Comparison of ENCODE assay signal across 38 cellular contexts in the genomic region with DNA sequence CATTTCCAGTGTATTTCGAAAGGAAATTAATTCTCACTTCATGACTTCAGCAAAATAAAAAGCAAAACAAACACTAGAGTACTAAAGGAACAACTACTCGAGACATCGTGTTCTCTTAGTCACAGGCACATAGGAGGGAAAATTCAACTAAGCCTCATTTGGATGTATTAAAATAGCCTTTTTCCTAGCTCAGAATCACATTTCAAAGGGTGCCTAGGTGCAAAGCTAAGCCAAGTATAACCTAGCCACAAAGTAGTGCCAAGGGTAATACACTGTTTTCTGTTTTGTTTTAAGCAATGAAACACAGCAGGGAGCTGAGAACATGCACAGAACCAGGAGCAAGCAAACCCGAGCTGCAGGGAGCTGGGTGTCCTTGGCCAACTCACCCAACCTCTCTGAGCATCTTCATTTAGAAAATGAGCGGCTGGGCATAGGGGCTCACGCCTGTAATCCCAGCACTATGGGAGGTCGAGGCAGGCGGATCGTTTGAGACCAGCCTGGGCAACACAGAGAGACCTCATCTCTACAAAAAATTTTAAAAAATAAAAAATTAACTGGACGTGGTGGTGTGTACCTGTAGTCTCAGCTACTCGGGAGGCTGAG. TPM values are rescaled to one million over a fixed set of nuclear protein-coding genes. Genes with fewer than 3 reads are reported as not detected.
DNase-seq lines count a peak whose midpoint lies in the region; ATAC-seq, FAIRE-seq and TF ChIP-seq lines count a peak whose summit lies in the region.
"Had no signal": no experiment of that assay in that cellular context is flagged by ENCODE, and none has a peak within 500 bp of the region (broad histone marks: within the 10 kb centered on the region; RNA-seq: fewer than 3 reads in every experiment).

No MANE protein-coding gene starts in this region.

- H3K79me2 ChIP-seq in HepG2 (ENCODE audit: insufficient read depth, low read length): no peaks in the 10 kb centered on the region

- H3K9ac ChIP-seq in HepG2 (ENCODE audit: insufficient read depth, low read depth, low read length): no peak overlapping the region

- WGBS in HepG2 (ENCODE audit: low lambda C conversion rate): 78% methylated on average over 11 of the region's 11 CpGs
- WGBS in right lobe of liver (ENCODE audit: insufficient coverage, low coverage, low lambda C conversion rate, missing lambda C conversion rate): 81% methylated on average over 11 of the region's 11 CpGs
- 66% methylated on average over 11 of the region's 11 CpGs for WGBS in prostate gland
- 88 to 91% methylated on average over 11 of the region's 11 CpGs for WGBS in tibial nerve, 2 donors

- H3K4me2 ChIP-seq in HepG2 (ENCODE audit: low read depth, low read length): no peak overlapping the region
- H3K4me2 ChIP-seq: PC-9 had no signal

- no peak overlapping the region for H2AFZ ChIP-seq in HepG2 (ENCODE audit: low read length)
- H2AFZ ChIP-seq: PC-9 had no signal

- H3K27ac ChIP-seq in HepG2 (ENCODE audit: extremely low read length, insufficient read depth, low read length): no peak overlapping the region
- H3K27ac ChIP-seq in right lobe of liver: no peak overlapping the region
- peak overlapping the region; percentile 47 to 65 for H3K27ac ChIP-seq in prostate gland
- H3K27ac ChIP-seq in tibial nerve: no peak overlapping the region
- H3K27ac ChIP-seq in caudate nucleus (ENCODE audit: low read depth, low read length): no peak overlapping the region
- H3K27ac ChIP-seq: PC-9, SK-N-MC had no signal

- TF ChIP-seq CTCF in HepG2 (CRISPR knock-in tag; IDR thresholded peaks at IDR 0.05) (no peak), right lobe of liver (IDR thresholded peaks at IDR 0.05) (no peak), prostate gland (IDR thresholded peaks at IDR 0.05) (no peak), tibial nerve (IDR thresholded peaks at IDR 0.05) (no peak)

- H3K27me3 ChIP-seq in HepG2 (ENCODE audit: control insufficient read depth in 1 of 2, insufficient read depth in 2 of 2, low read length in 2 of 2): no peaks in the 10 kb centered on the region; a peak in 1 of 5 replicates
- no peaks in the 10 kb centered on the region for H3K27me3 ChIP-seq in right lobe of liver
- H3K27me3 ChIP-seq in prostate gland (replicated peaks; ENCODE audit: insufficient read depth): no peaks in the 10 kb centered on the region
- H3K27me3 ChIP-seq in tibial nerve: no peaks in the 10 kb centered on the region

- H3K36me3 ChIP-seq in HepG2 (replicated peaks in 1 of 2; ENCODE audit: control insufficient read depth in 1 of 2, insufficient read depth in 2 of 2, low read length in 2 of 2): no peaks in the 10 kb centered on the region
- H3K36me3 ChIP-seq in right lobe of liver: no peaks in the 10 kb centered on the region
- H3K36me3 ChIP-seq in prostate gland: no peaks in the 10 kb centered on the region
- no peaks in the 10 kb centered on the region for H3K36me3 ChIP-seq in tibial nerve

- H3K9me3 ChIP-seq in HepG2 (ENCODE audit: low read length) (no peaks in the 10 kb centered on the region), right lobe of liver (no peaks in the 10 kb centered on the region), prostate gland (no peaks in the 10 kb centered on the region), tibial nerve (no peaks in the 10 kb centered on the region)

- H3K4me3 ChIP-seq in HepG2 (replicated peaks in 1 of 3; ENCODE audit: insufficient read depth in 1 of 3, low read depth in 2 of 3, low read length in 3 of 3): no peak overlapping the region
- H3K4me3 ChIP-seq in right lobe of liver: no peak overlapping the region
- H3K4me3 ChIP-seq in prostate gland: no peak overlapping the region
- no peak overlapping the region for H3K4me3 ChIP-seq in tibial nerve
- H3K4me3 ChIP-seq: PC-9, SK-N-MC had no signal

- TF ChIP-seq POLR2A in HepG2 (IDR thresholded peaks at IDR 0.05; ENCODE audit: insufficient read depth in 1 of 2, low read depth in 2 of 2, low read length in 2 of 2) (no peak), right lobe of liver (IDR thresholded peaks at IDR 0.05) (no peak), prostate gland (IDR thresholded peaks at IDR 0.05) (no peak), tibial nerve (IDR thresholded peaks at IDR 0.05) (no peak)

- TF ChIP-seq EP300 in HepG2 (IDR thresholded peaks at IDR 0.05; ENCODE audit: low read depth in 2 of 2, low read length in 2 of 2) (no peak), HepG2 (CRISPR knock-in tag; IDR thresholded peaks at IDR 0.05; ENCODE audit: borderline replicate concordance) (no peak), tibial nerve (IDR thresholded peaks at IDR 0.05) (no peak)

- CTCF ChIA-PET in HepG2 (lab: Yijun Ruan, JAX; ENCODE audit: low intra/inter-chr PET ratio, low total read pairs): no interaction called here

- in situ Hi-C loops in HepG2 (cut with HindIII; ENCODE audit: extremely low pct_ligation_motif_present, low pct_unique_long_range_greater_than_20kb): no loop called here

- TF ChIP-seq RAD21 in HepG2 (CRISPR knock-in tag; IDR thresholded peaks at IDR 0.05): no peak

- H3K4me1 ChIP-seq in HepG2 (ENCODE audit: insufficient read depth, low read length) (peaks cover 37% of the 10 kb centered on the region), right lobe of liver (no peaks in the 10 kb centered on the region), prostate gland (replicated peaks) (peaks cover 3% of the 10 kb centered on the region), tibial nerve (peaks cover 0 to 7% (median 0%) of the 10 kb centered on the region in 4 donors)

- no peak for DNase-seq in HepG2 (ENCODE audit: low spot score)
- no peak for DNase-seq in right lobe of liver
- DNase-seq in fibroblast of gingiva (ENCODE audit: low read depth): peak; percentile 19
- peak; percentile 17 for DNase-seq in prostate gland (ENCODE audit: low spot score)
- DNase-seq in A172 (ENCODE audit: low spot score): no peak
- no peak for DNase-seq in hypothalamus (lab: John Stamatoyannopoulos, UW)
- DNase-seq in tibial nerve (ENCODE audit: low spot score in 2 of 2): no peak
- no peak for DNase-seq in caudate nucleus (lab: John Stamatoyannopoulos, UW)
- DNase-seq: activated CD4-positive, alpha-beta T cell treated with anti-CD3 and anti-CD28 coated beads, Interleukin-2, amount 50 U/mL, for 4 hours; activated CD4-positive, CD25-positive, alpha-beta regulatory T cell; activated CD8-positive, alpha-beta memory T cell treated with anti-CD3 and anti-CD28 coated beads, Interleukin-2, amount 10 ng/mL, durations not matched to agents 7 days and 5 days; activated gamma-delta T cell treated with Interleukin-2 at 50 U/mL for 16 hours; activated naive CD8-positive, alpha-beta T cell treated with anti-CD3 and anti-CD28 coated beads, Interleukin-2, amount 10 ng/mL, durations not matched to agents 7 days and 5 days; activated T-cell treated with anti-CD3 and anti-CD28 coated beads, Interleukin-2, amount 50 U/mL, for 4 hours; AML-193; CD4-positive, alpha-beta T cell; KG1; naive thymus-derived CD8-positive, alpha-beta T cell; NCI-H1436; NCI-H2081; NCI-H226; NCI-H69; PC-9 had no signal

- no TSS peak for BruUV-seq in HepG2 (replicated peaks; lab: Mats Ljungman, UMichigan)

- H4K20me1 ChIP-seq in HepG2 (ENCODE audit: insufficient read depth, low read length): no peaks in the 10 kb centered on the region

- no peak for ATAC-seq in HepG2
- ATAC-seq in right lobe of liver: no peak
- ATAC-seq: activated CD8-positive, alpha-beta memory T cell treated with anti-CD3 and anti-CD28 coated beads, Interleukin-2, amount 10 ng/mL, durations not matched to agents 7 days and 5 days; activated T-cell treated with anti-CD3 and anti-CD28 coated beads, Interleukin-2, amount 50 U/mL, for 4 hours; naive thymus-derived CD8-positive, alpha-beta T cell; stimulated activated effector memory CD8-positive, alpha-beta T cell treated with anti-CD3 and anti-CD28 coated beads, Interleukin-12 subunit alpha, Interleukin-12 subunit beta, amount 100 ng/mL, for 72 hours had no signal

- FAIRE-seq in HepG2 (lab: Jason Lieb, UNC): no peak
- FAIRE-seq: A204.1, GM18507, GM19239, H54, HTR-8/SVneo, keratinocyte had no signal

- POLR2A ChIA-PET in HepG2 (lab: Yijun Ruan, JAX): no interaction called here

- intact Hi-C loops in HepG2 (cut with micrococcal nuclease; ENCODE audit: unreplicated experiment) (no loop called here), right lobe of liver (cut with DNase I) (no loop called here), prostate gland (cut with DNase I) (no loop called here)

RNA-seq across cellular contexts. Expression of gene ACBD6, which starts 26.6 kb away (rescaled TPM):
- total RNA-seq in HepG2 (2016; rRNA removed; fragmentation: Illumina TruSeq; extraction: Trizol) (40.3 and 47.2 TPM in 2 replicates), right lobe of liver (10 to 100 TPM in 4 of 6 experiments, 1 to 10 TPM in 2; 9.5 to 18.9 (median 11.5) TPM), prostate gland (10 to 100 TPM; 41.9 to 50.0 TPM), tibial nerve (10 to 100 TPM; 55.7 to 61.8 (median 57.2) TPM)
- 30.6 and 31.1 TPM in 2 replicates for total RNA-seq in HepG2 (2016; cell fraction: cytosol; rRNA removed; fragmentation: Illumina TruSeq; extraction: Trizol; ENCODE audit: low read depth)
- 41.0 and 43.9 TPM in 2 replicates for total RNA-seq in HepG2 (2016; cell fraction: insoluble cytoplasmic fraction; rRNA removed; fragmentation: Illumina TruSeq; extraction: Trizol)
- total RNA-seq in HepG2 (2016; cell fraction: membrane; rRNA removed; fragmentation: Illumina TruSeq; extraction: Trizol): 32.9 and 34.9 TPM in 2 replicates
- total RNA-seq in HepG2 (2016; cell fraction: nucleus; rRNA removed; fragmentation: Illumina TruSeq; extraction: Trizol): 55.8 and 63.0 TPM in 2 replicates
- polyA plus RNA-seq in HepG2 (2011; rRNA removed): 33.5 and 34.6 TPM in 2 replicates
- 26.4 and 27.2 TPM in 2 replicates for polyA plus RNA-seq in HepG2 (2011; cell fraction: cytosol; rRNA removed)
- 68.1 and 72.9 TPM in 2 replicates for polyA plus RNA-seq in HepG2 (2011; cell fraction: nucleus; rRNA removed)
- polyA plus RNA-seq in HepG2 (2012): 36.1 and 39.1 TPM in 2 replicates
- 21.5 and 22.5 TPM in 2 replicates for polyA plus RNA-seq in HepG2 (2016; cell fraction: cytosol; fragmentation: Illumina TruSeq; extraction: Trizol; ENCODE audit: low read depth)
- 32.0 and 34.5 TPM in 2 replicates for polyA plus RNA-seq in HepG2 (2016; cell fraction: insoluble cytoplasmic fraction; fragmentation: Illumina TruSeq; extraction: Trizol; ENCODE audit: low read depth)
- polyA plus RNA-seq in HepG2 (2016; cell fraction: membrane; fragmentation: Illumina TruSeq; extraction: Trizol; ENCODE audit: low read depth): 24.3 and 28.2 TPM in 2 replicates
- 64.9 and 65.5 TPM in 2 replicates for polyA plus RNA-seq in HepG2 (2016; cell fraction: nucleus; fragmentation: Illumina TruSeq; extraction: Trizol; ENCODE audit: insufficient read depth, low read depth)
- polyA minus RNA-seq in HepG2 (2011; rRNA and poly(A)+ RNA removed; ENCODE audit: low replicate concordance): 52.6 and 104 TPM in 2 replicates
- polyA minus RNA-seq in HepG2 (2011; cell fraction: cytosol; rRNA and poly(A)+ RNA removed): 16.2 and 16.5 TPM in 2 replicates
- polyA minus RNA-seq in HepG2 (2011; cell fraction: nucleus; rRNA and poly(A)+ RNA removed): 83.4 and 88.0 TPM in 2 replicates
- 121 and 140 TPM in 2 replicates for total RNA-seq in A172 (2014; rRNA removed; shearing (Covaris generic))

RNA-seq across cellular contexts. Expression of gene OVAAL, which starts 29.8 kb away (rescaled TPM):
- total RNA-seq in HepG2 (2016; rRNA removed; fragmentation: Illumina TruSeq; extraction: Trizol) (not detected in 2 replicates), right lobe of liver (not detected), prostate gland (under 1 TPM in 1 of 2 donors, not detected in 1; 0.62 TPM), tibial nerve (not detected)
- total RNA-seq in HepG2 (2016; cell fraction: cytosol; rRNA removed; fragmentation: Illumina TruSeq; extraction: Trizol; ENCODE audit: low read depth): not detected in 2 replicates
- 0.12 TPM in 1 of 2 replicates, not detected in the other for total RNA-seq in HepG2 (2016; cell fraction: insoluble cytoplasmic fraction; rRNA removed; fragmentation: Illumina TruSeq; extraction: Trizol)
- not detected in 2 replicates for total RNA-seq in HepG2 (2016; cell fraction: membrane; rRNA removed; fragmentation: Illumina TruSeq; extraction: Trizol)
- not detected in 2 replicates for total RNA-seq in HepG2 (2016; cell fraction: nucleus; rRNA removed; fragmentation: Illumina TruSeq; extraction: Trizol)
- polyA plus RNA-seq in HepG2 (2011; rRNA removed): 0.04 and 0.08 TPM in 2 replicates
- polyA plus RNA-seq in HepG2 (2011; cell fraction: cytosol; rRNA removed): 0.03 and 0.09 TPM in 2 replicates
- not detected in 2 replicates for polyA plus RNA-seq in HepG2 (2011; cell fraction: nucleus; rRNA removed)
- 0.09 TPM in 1 of 2 replicates, not detected in the other for polyA plus RNA-seq in HepG2 (2012)
- not detected in 2 replicates for polyA plus RNA-seq in HepG2 (2016; cell fraction: cytosol; fragmentation: Illumina TruSeq; extraction: Trizol; ENCODE audit: low read depth)
- not detected in 2 replicates for polyA plus RNA-seq in HepG2 (2016; cell fraction: insoluble cytoplasmic fraction; fragmentation: Illumina TruSeq; extraction: Trizol; ENCODE audit: low read depth)
- polyA plus RNA-seq in HepG2 (2016; cell fraction: membrane; fragmentation: Illumina TruSeq; extraction: Trizol; ENCODE audit: low read depth): 0.10 TPM in 1 of 2 replicates, not detected in the other
- polyA plus RNA-seq in HepG2 (2016; cell fraction: nucleus; fragmentation: Illumina TruSeq; extraction: Trizol; ENCODE audit: insufficient read depth, low read depth): not detected in 2 replicates
- polyA minus RNA-seq in HepG2 (2011; rRNA and poly(A)+ RNA removed; ENCODE audit: low replicate concordance): not detected in 2 replicates
- polyA minus RNA-seq in HepG2 (2011; cell fraction: cytosol; rRNA and poly(A)+ RNA removed): not detected in 2 replicates
- not detected in 2 replicates for polyA minus RNA-seq in HepG2 (2011; cell fraction: nucleus; rRNA and poly(A)+ RNA removed)
- not detected in 2 replicates for total RNA-seq in A172 (2014; rRNA removed; shearing (Covaris generic))
- total RNA-seq: activated CD8-positive, alpha-beta memory T cell treated with anti-CD3 and anti-CD28 coated beads, Interleukin-2, amount 10 ng/mL, durations not matched to agents 7 days and 5 days; activated naive CD8-positive, alpha-beta T cell treated with anti-CD3 and anti-CD28 coated beads, Interleukin-2, amount 10 ng/mL, durations not matched to agents 7 days and 5 days; activated T-cell treated with anti-CD3 and anti-CD28 coated beads, Interleukin-2, amount 50 U/mL, for 4 hours; CD4-positive, alpha-beta T cell; cerebellum; Daoy; liver; mononuclear cell; naive thymus-derived CD8-positive, alpha-beta T cell; PC-9; progenitor cell of endocrine pancreas; skeletal muscle tissue had no signal
- polyA plus RNA-seq: keratinocyte; liver; naive thymus-derived CD8-positive, alpha-beta T cell; urinary bladder had no signal

Comparison
In these comparisons a context has a peak if more than half of its experiments do, and no peak if none do; other contexts are left out.
1. DNase-seq: peak in fibroblast of gingiva (single experiment) and prostate gland (single experiment); none in HepG2 (single experiment), right lobe of liver (0 of 3), A172 (single experiment), hypothalamus (0 of 51), tibial nerve (0 of 2) and caudate nucleus (0 of 61).
2. H3K27ac ChIP-seq: peak in prostate gland (2 of 2); none in HepG2 (single experiment), right lobe of liver (0 of 3), tibial nerve (0 of 4) and caudate nucleus (single experiment).